Comparison of ENCODE assay signal across 16 cellular contexts in the genomic region with DNA sequence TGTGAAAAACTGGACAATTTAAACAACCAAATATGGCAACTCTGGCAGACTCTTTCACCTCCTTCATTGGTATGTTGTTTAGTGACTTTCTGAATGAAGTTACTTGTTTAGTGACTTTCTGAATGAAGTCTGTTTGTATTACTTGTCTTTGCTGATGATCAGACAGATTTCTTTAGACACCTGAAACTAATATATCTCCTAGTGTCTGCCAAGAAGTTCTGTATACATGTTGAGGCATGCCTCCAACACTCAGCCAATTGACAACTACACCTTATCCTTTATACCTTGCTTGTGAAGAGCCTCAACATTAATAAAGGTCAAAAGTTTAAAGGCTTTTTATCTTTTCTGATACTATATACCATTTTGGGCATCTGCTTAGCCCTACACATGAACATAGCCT.
A peak's percentile ranks its signal among the peaks of the same experiment; 100 is the strongest.
DNase-seq lines count a peak whose midpoint lies in the region; ATAC-seq and TF ChIP-seq lines count a peak whose summit lies in the region.
"Had no signal": no experiment of that assay in that cellular context is flagged by ENCODE, and none has a peak within 500 bp of the region (broad histone marks: within the 10 kb centered on the region; RNA-seq: fewer than 3 reads in every experiment).

No MANE protein-coding gene starts in this region.

- H4K20me1 ChIP-seq in MM.1S (ENCODE audit: insufficient read depth, low read length): no peaks in the 10 kb centered on the region

- DNase-seq in MCF 10A (ENCODE audit: unreplicated experiment): peak; percentile 27
- no peak for DNase-seq in breast epithelium (ENCODE audit: low spot score in 2 of 2)
- DNase-seq in WTC11 (ENCODE audit: low spot score): no peak
- DNase-seq in epithelial cell of prostate (ENCODE audit: low read depth, low spot score): peak; percentile 49
- DNase-seq in activated T-helper 2 cell treated with anti-CD3 and anti-CD28 coated beads, Interferon-gamma antibody, Interleukin-2, Interleukin-4, amounts not matched to agents 10 μg/mL and 5 μg/mL and 100 μg/mL, durations not matched to agents 14 hours and 24 hours and 36 hours (ENCODE audit: low spot score): no peak
- DNase-seq in activated T-cell treated with anti-CD3 and anti-CD28 coated beads, Interleukin-2, amount 50 U/mL, for 1 hour: no peak
- no peak for DNase-seq in MM.1S
- DNase-seq: BE2C; CD4-positive, alpha-beta memory T cell; DMS79; GOT3 had no signal

- H3K27ac ChIP-seq in breast epithelium (no peak overlapping the region), epithelial cell of prostate (peak overlapping the region; percentile 18), MM.1S (ENCODE audit: low read length) (no peak overlapping the region)
- H3K27ac ChIP-seq: A549, C4-2B, HL-60 had no signal

- no peak overlapping the region for H2AFZ ChIP-seq in MM.1S (ENCODE audit: low read length)

- no peak overlapping the region for H3K27ac Mint-ChIP-seq in MCF 10A (ENCODE audit: low read depth, unreplicated experiment)
- H3K27ac Mint-ChIP-seq in WTC11: 0 out of 2 replicates have a peak overlapping the region, but pooled peaks have one; percentile 60
- H3K27ac Mint-ChIP-seq in activated T-helper 2 cell treated with anti-CD3 and anti-CD28 coated beads, Interferon-gamma antibody, Interleukin-2, Interleukin-4, amounts not matched to agents 10 μg/mL and 5 μg/mL and 100 μg/mL, durations not matched to agents 14 hours and 24 hours and 36 hours: no peak overlapping the region
- H3K27ac Mint-ChIP-seq: CD4-positive, alpha-beta memory T cell had no signal

- H3K36me3 ChIP-seq in breast epithelium (no peaks in the 10 kb centered on the region), MM.1S (replicated peaks; ENCODE audit: insufficient read depth, low read length) (no peaks in the 10 kb centered on the region)
- H3K36me3 ChIP-seq: BE2C, HAP-1 had no signal

- H3K9me3 Mint-ChIP-seq in MCF 10A (ENCODE audit: unreplicated experiment) (no peaks in the 10 kb centered on the region), WTC11 (peaks cover 17% of the 10 kb centered on the region)
- H3K9me3 Mint-ChIP-seq in activated T-helper 2 cell treated with anti-CD3 and anti-CD28 coated beads, Interferon-gamma antibody, Interleukin-2, Interleukin-4, amounts not matched to agents 10 μg/mL and 5 μg/mL and 100 μg/mL, durations not matched to agents 14 hours and 24 hours and 36 hours: peaks cover 21% of the 10 kb centered on the region

- intact Hi-C loops in MCF 10A (cut with micrococcal nuclease) (no loop called here), breast epithelium (cut with DNase I; ENCODE audit: low total_unique reads) (no loop called here)
- intact Hi-C loops in activated T-helper 2 cell treated with anti-CD3 and anti-CD28 coated beads, Interferon-gamma antibody, Interleukin-2, Interleukin-4, amounts not matched to agents 10 μg/mL and 5 μg/mL and 100 μg/mL, durations not matched to agents 14 hours and 24 hours and 36 hours (cut with micrococcal nuclease): no loop called here

- H3K4me2 ChIP-seq in MM.1S (ENCODE audit: low read depth, low read length): no peak overlapping the region
- H3K4me2 ChIP-seq: A549 had no signal

- TF ChIP-seq CTCF in MCF 10A (IDR thresholded peaks at IDR 0.05; ENCODE audit: unreplicated experiment) (no peak), breast epithelium (IDR thresholded peaks at IDR 0.05) (no peak), WTC11 (IDR thresholded peaks at IDR 0.05) (no peak), MM.1S (IDR thresholded peaks at IDR 0.05; ENCODE audit: low read length) (no peak)

- H3K36me3 Mint-ChIP-seq in MCF 10A (ENCODE audit: insufficient read depth, unreplicated experiment) (no peaks in the 10 kb centered on the region), WTC11 (peaks cover 8% of the 10 kb centered on the region)
- no peaks in the 10 kb centered on the region for H3K36me3 Mint-ChIP-seq in activated T-helper 2 cell treated with anti-CD3 and anti-CD28 coated beads, Interferon-gamma antibody, Interleukin-2, Interleukin-4, amounts not matched to agents 10 μg/mL and 5 μg/mL and 100 μg/mL, durations not matched to agents 14 hours and 24 hours and 36 hours (ENCODE audit: low read depth)
- H3K36me3 Mint-ChIP-seq: CD4-positive, alpha-beta memory T cell had no signal

- no peak overlapping the region for H3K9ac ChIP-seq in MM.1S (ENCODE audit: low read length)

- BruUV-seq in MCF 10A (replicated peaks; lab: Mats Ljungman, UMichigan): no TSS peak

- H3F3A ChIP-seq in MM.1S (ENCODE audit: insufficient read depth, low read length): no peaks in the 10 kb centered on the region

- CTCF ChIA-PET in MCF 10A (lab: Yijun Ruan, JAX): no interaction called here
- CTCF ChIA-PET in WTC11 (lab: Charles Lee): no interaction called here

- no peaks in the 10 kb centered on the region for H3K4me1 ChIP-seq in breast epithelium
- no peaks in the 10 kb centered on the region for H3K4me1 ChIP-seq in MM.1S (ENCODE audit: low read length)
- H3K4me1 ChIP-seq: A549, BE2C, HAP-1 had no signal

- H3K27me3 Mint-ChIP-seq in MCF 10A (ENCODE audit: insufficient read depth, unreplicated experiment) (no peaks in the 10 kb centered on the region), WTC11 (ENCODE audit: low read depth) (no peaks in the 10 kb centered on the region)
- H3K27me3 Mint-ChIP-seq in activated T-helper 2 cell treated with anti-CD3 and anti-CD28 coated beads, Interferon-gamma antibody, Interleukin-2, Interleukin-4, amounts not matched to agents 10 μg/mL and 5 μg/mL and 100 μg/mL, durations not matched to agents 14 hours and 24 hours and 36 hours (ENCODE audit: low read depth): no peaks in the 10 kb centered on the region
- H3K27me3 Mint-ChIP-seq: CD4-positive, alpha-beta memory T cell had no signal

- POLR2A ChIA-PET in MCF 10A (lab: Yijun Ruan, JAX): no interaction called here
- POLR2A ChIA-PET in WTC11 (lab: Charles Lee): no interaction called here

- no peak for ATAC-seq in WTC11
- ATAC-seq: A549, GM12878 had no signal

- no peak overlapping the region for H3K4me3 Mint-ChIP-seq in MCF 10A (ENCODE audit: unreplicated experiment)
- H3K4me3 Mint-ChIP-seq in WTC11: no peak overlapping the region
- H3K4me3 Mint-ChIP-seq in activated T-helper 2 cell treated with anti-CD3 and anti-CD28 coated beads, Interferon-gamma antibody, Interleukin-2, Interleukin-4, amounts not matched to agents 10 μg/mL and 5 μg/mL and 100 μg/mL, durations not matched to agents 14 hours and 24 hours and 36 hours (ENCODE audit: low read depth): no peak overlapping the region
- H3K4me3 Mint-ChIP-seq: CD4-positive, alpha-beta memory T cell had no signal

- H3K4me1 Mint-ChIP-seq in MCF 10A (ENCODE audit: insufficient read depth, unreplicated experiment) (no peaks in the 10 kb centered on the region), WTC11 (no peaks in the 10 kb centered on the region)
- H3K4me1 Mint-ChIP-seq in activated T-helper 2 cell treated with anti-CD3 and anti-CD28 coated beads, Interferon-gamma antibody, Interleukin-2, Interleukin-4, amounts not matched to agents 10 μg/mL and 5 μg/mL and 100 μg/mL, durations not matched to agents 14 hours and 24 hours and 36 hours (ENCODE audit: low read depth): no peaks in the 10 kb centered on the region
- H3K4me1 Mint-ChIP-seq: CD4-positive, alpha-beta memory T cell had no signal

- H3K27me3 ChIP-seq in breast epithelium (no peaks in the 10 kb centered on the region), MM.1S (replicated peaks; ENCODE audit: insufficient read depth, low read length) (no peaks in the 10 kb centered on the region)
- H3K27me3 ChIP-seq: BE2C had no signal

- H3K4me3 ChIP-seq in breast epithelium: no peak overlapping the region
- H3K4me3 ChIP-seq in MM.1S (ENCODE audit: low read length): no peak overlapping the region
- H3K4me3 ChIP-seq: A549, GM12878, HAP-1 had no signal

- TF ChIP-seq POLR2A in breast epithelium (IDR thresholded peaks at IDR 0.05): no peak

- H3K9me2 ChIP-seq in MM.1S (replicated peaks; ENCODE audit: insufficient read depth, low read length): no peaks in the 10 kb centered on the region

- H3K79me2 ChIP-seq in MM.1S (ENCODE audit: low read length): no peaks in the 10 kb centered on the region

- H3K9me3 ChIP-seq in breast epithelium: no peaks in the 10 kb centered on the region
- H3K9me3 ChIP-seq in MM.1S (replicated peaks; ENCODE audit: insufficient read depth, low read length): no peaks in the 10 kb centered on the region
- H3K9me3 ChIP-seq: A549, BE2C, HAP-1 had no signal

TF ChIP-seq in WTC11, 78 proteins besides CTCF, POLR2A, EP300 and RAD21 (continues in another document):
- TF ChIP-seq JUN (CRISPR knock-in tag; IDR thresholded peaks at IDR 0.05) (no peak), ESRRA (CRISPR knock-in tag; IDR thresholded peaks at IDR 0.05; ENCODE audit: borderline replicate concordance) (no peak), SMAD4 (CRISPR knock-in tag; IDR thresholded peaks at IDR 0.05) (no peak), ZNF423 (CRISPR knock-in tag; IDR thresholded peaks at IDR 0.05) (no peak), TEAD4 (CRISPR knock-in tag; IDR thresholded peaks at IDR 0.05) (no peak), ZNF138 (CRISPR knock-in tag; conservative IDR thresholded peaks at IDR 0.05) (no peak), FOXK1 (CRISPR knock-in tag; IDR thresholded peaks at IDR 0.05) (no peak)
- TF ChIP-seq, protein P1, sequence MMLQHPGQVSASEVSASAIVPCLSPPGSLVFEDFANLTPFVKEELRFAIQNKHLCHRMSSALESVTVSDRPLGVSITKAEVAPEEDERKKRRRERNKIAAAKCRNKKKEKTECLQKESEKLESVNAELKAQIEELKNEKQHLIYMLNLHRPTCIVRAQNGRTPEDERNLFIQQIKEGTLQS (CRISPR knock-in tag; conservative IDR thresholded peaks at IDR 0.05): no peak

Comparison
In these comparisons a context has a peak if more than half of its experiments do, and no peak if none do; other contexts are left out.
1. DNase-seq: peak in MCF 10A (single experiment) and epithelial cell of prostate (single experiment); none in breast epithelium (0 of 2), WTC11 (single experiment), activated T-helper 2 cell treated with anti-CD3 and anti-CD28 coated beads, Interferon-gamma antibody, Interleukin-2, Interleukin-4, amounts not matched to agents 10 μg/mL and 5 μg/mL and 100 μg/mL, durations not matched to agents 14 hours and 24 hours and 36 hours (single experiment), activated T-cell treated with anti-CD3 and anti-CD28 coated beads, Interleukin-2, amount 50 U/mL, for 1 hour (single experiment) and MM.1S (single experiment).